19 cellular contexts compared by ENCODE assay signal in genomic region chr15:57436961-57437360, GRCh38.
"Had no signal": no experiment of that assay in that cellular context is flagged by ENCODE, and none has a peak within 500 bp of the region (broad histone marks: within the 10 kb centered on the region; RNA-seq: fewer than 3 reads in every experiment).

No MANE protein-coding gene starts in this region.

- H3K27me3 Mint-ChIP-seq: activated CD8-positive, alpha-beta T cell treated with anti-CD3 and anti-CD28 coated beads for 36 hours had no signal

- H3K27ac ChIP-seq: coronary artery, gastrocnemius medialis, heart left ventricle, neutrophil, upper lobe of right lung had no signal

- H3K27ac Mint-ChIP-seq: activated CD4-positive, alpha-beta T cell treated with anti-CD3 and anti-CD28 coated beads for 36 hours; activated CD8-positive, alpha-beta T cell treated with anti-CD3 and anti-CD28 coated beads for 36 hours; activated naive CD4-positive, alpha-beta T cell treated with anti-CD3 and anti-CD28 coated beads, Interleukin-2, amount 50 U/mL, for 72 hours; natural killer cell; stimulated activated naive CD8-positive, alpha-beta T cell treated with anti-CD3 and anti-CD28 coated beads, Interleukin-15, Interleukin-2, amounts not matched to agents 100 ng/mL and 50 ng/mL, for 24 hours; T-helper 17 cell had no signal

- ATAC-seq: activated CD4-positive, alpha-beta T cell treated with anti-CD3 and anti-CD28 coated beads for 36 hours; activated CD8-positive, alpha-beta T cell treated with anti-CD3 and anti-CD28 coated beads for 36 hours; activated naive CD4-positive, alpha-beta T cell treated with anti-CD3 and anti-CD28 coated beads, Interleukin-2, amount 50 U/mL, for 72 hours; body of pancreas; gastrocnemius medialis; natural killer cell; T-helper 17 cell; upper lobe of right lung had no signal

- H3K36me3 Mint-ChIP-seq: activated naive CD4-positive, alpha-beta T cell treated with anti-CD3 and anti-CD28 coated beads, Interleukin-2, amount 50 U/mL, for 72 hours; natural killer cell had no signal

- H3K4me1 ChIP-seq: gastrocnemius medialis, upper lobe of right lung had no signal

- H3K9me3 Mint-ChIP-seq: activated CD8-positive, alpha-beta T cell treated with anti-CD3 and anti-CD28 coated beads for 36 hours; activated naive CD4-positive, alpha-beta T cell treated with anti-CD3 and anti-CD28 coated beads, Interleukin-2, amount 50 U/mL, for 72 hours; central memory CD8-positive, alpha-beta T cell; natural killer cell; stimulated activated naive CD8-positive, alpha-beta T cell treated with anti-CD3 and anti-CD28 coated beads, Interleukin-15, Interleukin-2, amounts not matched to agents 100 ng/mL and 50 ng/mL, for 24 hours had no signal

- H3K9me3 ChIP-seq: body of pancreas, gastrocnemius medialis, heart left ventricle, neutrophil, upper lobe of right lung had no signal

- DNase-seq: activated CD4-positive, alpha-beta T cell treated with anti-CD3 and anti-CD28 coated beads for 36 hours; activated CD8-positive, alpha-beta T cell treated with anti-CD3 and anti-CD28 coated beads for 36 hours; activated gamma-delta T cell; activated T-cell treated with anti-CD3 and anti-CD28 coated beads, Interleukin-2, amount 50 U/mL, for 48 hours; effector CD8-positive, alpha-beta T cell; gastrocnemius medialis; mesenchymal stem cell; natural killer cell; retina; T-helper 17 cell; upper lobe of right lung; WERI-Rb-1 had no signal

- H3K4me1 Mint-ChIP-seq: activated CD4-positive, alpha-beta T cell treated with anti-CD3 and anti-CD28 coated beads for 36 hours; central memory CD8-positive, alpha-beta T cell; natural killer cell; T-helper 17 cell had no signal

- H3K4me3 ChIP-seq: body of pancreas, coronary artery, gastrocnemius medialis, heart left ventricle, upper lobe of right lung had no signal

- H3K27me3 ChIP-seq: body of pancreas, gastrocnemius medialis, heart left ventricle, neutrophil, upper lobe of right lung had no signal

- H3K4me3 Mint-ChIP-seq: activated CD4-positive, alpha-beta T cell treated with anti-CD3 and anti-CD28 coated beads for 36 hours; activated CD8-positive, alpha-beta T cell treated with anti-CD3 and anti-CD28 coated beads for 36 hours; central memory CD8-positive, alpha-beta T cell; natural killer cell; stimulated activated naive CD8-positive, alpha-beta T cell treated with anti-CD3 and anti-CD28 coated beads, Interleukin-15, Interleukin-2, amounts not matched to agents 100 ng/mL and 50 ng/mL, for 24 hours; T-helper 17 cell had no signal

- H3K36me3 ChIP-seq: gastrocnemius medialis, heart left ventricle, neutrophil, upper lobe of right lung, WERI-Rb-1 had no signal
